11 cellular contexts compared by ENCODE assay signal in genomic region chr5:18761801-18762200, GRCh38.
DNase-seq lines count a peak whose midpoint lies in the region; ATAC-seq and FAIRE-seq lines count a peak whose summit lies in the region.
"Had no signal": no experiment of that assay in that cellular context is flagged by ENCODE, and none has a peak within 500 bp of the region (broad histone marks: within the 10 kb centered on the region; RNA-seq: fewer than 3 reads in every experiment).

No MANE protein-coding gene starts in this region.

- peak; percentile 81 for ATAC-seq in HG02588 (IDR thresholded peaks at IDR 0.05; ENCODE audit: unreplicated experiment)
- ATAC-seq: Panc1 had no signal

- peak; percentile 40 for DNase-seq in SIG-M5 treated with dmso at 0.1 percent for 504 hours (lab: John Stamatoyannopoulos, UW; ENCODE audit: unreplicated experiment)
- no peak for DNase-seq in SIG-M5 (lab: John Stamatoyannopoulos, UW)
- DNase-seq in LHCN-M2 (ENCODE audit: low read depth) = peak; percentile 5
- no peak for DNase-seq in frontal cortex (ENCODE audit: low spot score in 2 of 2)
- no peak for DNase-seq in NCI-H510A treated with DMSO at 0.1 percent for 48 hours (lab: John Stamatoyannopoulos, UW)
- DNase-seq in foreskin melanocyte = no peak
- DNase-seq: mesendoderm had no signal

- FAIRE-seq in islet of Langerhans (lab: Jason Lieb, UNC) (peak; percentile 85), frontal cortex (lab: Jason Lieb, UNC) (no peak)
- FAIRE-seq: endothelial cell of umbilical vein had no signal

Comparison
In these comparisons a context has a peak if more than half of its experiments do, and no peak if none do; other contexts are left out.
1. DNase-seq: peak in SIG-M5 treated with dmso at 0.1 percent for 504 hours (single experiment) and LHCN-M2 (single experiment); none in SIG-M5 (single experiment), frontal cortex (0 of 2), NCI-H510A treated with DMSO at 0.1 percent for 48 hours (single experiment) and foreskin melanocyte (single experiment).